In the genomic region with DNA sequence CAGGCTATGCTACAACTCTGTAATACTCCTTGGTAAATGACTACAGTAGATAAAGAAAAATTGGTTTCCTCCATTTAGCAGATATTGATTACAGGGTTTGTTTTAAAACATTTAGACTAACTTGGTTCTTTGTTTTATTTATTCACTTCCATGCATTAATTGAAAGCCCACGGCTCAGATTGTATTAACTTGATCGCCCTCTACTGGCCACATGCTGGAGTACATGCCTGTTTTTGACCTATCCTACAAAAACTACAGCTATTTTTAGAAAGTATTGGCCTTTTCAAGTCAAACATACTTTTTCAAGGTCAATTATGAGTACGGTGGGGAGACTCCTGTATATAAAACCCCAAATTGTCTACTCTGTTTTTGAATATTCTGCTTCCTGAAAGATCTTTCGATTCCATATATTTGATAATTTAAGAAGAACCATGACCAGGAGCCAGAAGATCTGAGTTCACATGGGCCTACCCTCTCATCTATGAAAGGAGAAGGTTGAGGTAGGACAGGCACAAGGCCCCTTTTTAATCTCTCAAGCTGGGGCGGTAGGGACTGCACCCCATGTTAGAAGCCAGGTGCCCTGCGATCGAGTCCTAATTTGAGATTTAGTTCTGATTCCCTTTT, we compare ENCODE assay signal across 1 cellular context.
TF ChIP-seq lines count a peak whose summit lies in the region.

No MANE protein-coding gene starts in this region.

TF ChIP-seq in GM12878, 131 proteins besides CTCF, POLR2A, EP300 and RAD21 (continued from another document):
- TF ChIP-seq ZNF622 (IDR thresholded peaks at IDR 0.05) = no peak
- peak; percentile 56; the same call in 1 of the 2 replicates for TF ChIP-seq SMC3 (IDR thresholded peaks at IDR 0.05; ENCODE audit: borderline replicate concordance, low read length)
- TF ChIP-seq MTA2 (IDR thresholded peaks at IDR 0.05; ENCODE audit: low read depth) = no peak
- TF ChIP-seq, protein P1, sequence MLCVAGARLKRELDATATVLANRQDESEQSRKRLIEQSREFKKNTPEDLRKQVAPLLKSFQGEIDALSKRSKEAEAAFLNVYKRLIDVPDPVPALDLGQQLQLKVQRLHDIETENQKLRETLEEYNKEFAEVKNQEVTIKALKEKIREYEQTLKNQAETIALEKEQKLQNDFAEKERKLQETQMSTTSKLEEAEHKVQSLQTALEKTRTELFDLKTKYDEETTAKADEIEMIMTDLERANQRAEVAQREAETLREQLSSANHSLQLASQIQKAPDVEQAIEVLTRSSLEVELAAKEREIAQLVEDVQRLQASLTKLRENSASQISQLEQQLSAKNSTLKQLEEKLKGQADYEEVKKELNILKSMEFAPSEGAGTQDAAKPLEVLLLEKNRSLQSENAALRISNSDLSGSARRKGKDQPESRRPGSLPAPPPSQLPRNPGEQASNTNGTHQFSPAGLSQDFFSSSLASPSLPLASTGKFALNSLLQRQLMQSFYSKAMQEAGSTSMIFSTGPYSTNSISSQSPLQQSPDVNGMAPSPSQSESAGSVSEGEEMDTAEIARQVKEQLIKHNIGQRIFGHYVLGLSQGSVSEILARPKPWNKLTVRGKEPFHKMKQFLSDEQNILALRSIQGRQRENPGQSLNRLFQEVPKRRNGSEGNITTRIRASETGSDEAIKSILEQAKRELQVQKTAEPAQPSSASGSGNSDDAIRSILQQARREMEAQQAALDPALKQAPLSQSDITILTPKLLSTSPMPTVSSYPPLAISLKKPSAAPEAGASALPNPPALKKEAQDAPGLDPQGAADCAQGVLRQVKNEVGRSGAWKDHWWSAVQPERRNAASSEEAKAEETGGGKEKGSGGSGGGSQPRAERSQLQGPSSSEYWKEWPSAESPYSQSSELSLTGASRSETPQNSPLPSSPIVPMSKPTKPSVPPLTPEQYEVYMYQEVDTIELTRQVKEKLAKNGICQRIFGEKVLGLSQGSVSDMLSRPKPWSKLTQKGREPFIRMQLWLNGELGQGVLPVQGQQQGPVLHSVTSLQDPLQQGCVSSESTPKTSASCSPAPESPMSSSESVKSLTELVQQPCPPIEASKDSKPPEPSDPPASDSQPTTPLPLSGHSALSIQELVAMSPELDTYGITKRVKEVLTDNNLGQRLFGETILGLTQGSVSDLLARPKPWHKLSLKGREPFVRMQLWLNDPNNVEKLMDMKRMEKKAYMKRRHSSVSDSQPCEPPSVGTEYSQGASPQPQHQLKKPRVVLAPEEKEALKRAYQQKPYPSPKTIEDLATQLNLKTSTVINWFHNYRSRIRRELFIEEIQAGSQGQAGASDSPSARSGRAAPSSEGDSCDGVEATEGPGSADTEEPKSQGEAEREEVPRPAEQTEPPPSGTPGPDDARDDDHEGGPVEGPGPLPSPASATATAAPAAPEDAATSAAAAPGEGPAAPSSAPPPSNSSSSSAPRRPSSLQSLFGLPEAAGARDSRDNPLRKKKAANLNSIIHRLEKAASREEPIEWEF (IDR thresholded peaks at IDR 0.05; ENCODE audit: insufficient replicate concordance, low read depth, low read length) = no peak
- TF ChIP-seq YY1 (IDR thresholded peaks at IDR 0.05; ENCODE audit: low read depth, low read length) = no peak
- TF ChIP-seq RCOR1 (conservative IDR thresholded peaks at IDR 0.05; ENCODE audit: low read depth, low read length) = no peak
- TF ChIP-seq ZBED1 (IDR thresholded peaks at IDR 0.05; ENCODE audit: borderline replicate concordance) = no peak
- TF ChIP-seq NRF1 (conservative IDR thresholded peaks at IDR 0.05; ENCODE audit: low read depth, low read length) = no peak
- TF ChIP-seq, protein P2, sequence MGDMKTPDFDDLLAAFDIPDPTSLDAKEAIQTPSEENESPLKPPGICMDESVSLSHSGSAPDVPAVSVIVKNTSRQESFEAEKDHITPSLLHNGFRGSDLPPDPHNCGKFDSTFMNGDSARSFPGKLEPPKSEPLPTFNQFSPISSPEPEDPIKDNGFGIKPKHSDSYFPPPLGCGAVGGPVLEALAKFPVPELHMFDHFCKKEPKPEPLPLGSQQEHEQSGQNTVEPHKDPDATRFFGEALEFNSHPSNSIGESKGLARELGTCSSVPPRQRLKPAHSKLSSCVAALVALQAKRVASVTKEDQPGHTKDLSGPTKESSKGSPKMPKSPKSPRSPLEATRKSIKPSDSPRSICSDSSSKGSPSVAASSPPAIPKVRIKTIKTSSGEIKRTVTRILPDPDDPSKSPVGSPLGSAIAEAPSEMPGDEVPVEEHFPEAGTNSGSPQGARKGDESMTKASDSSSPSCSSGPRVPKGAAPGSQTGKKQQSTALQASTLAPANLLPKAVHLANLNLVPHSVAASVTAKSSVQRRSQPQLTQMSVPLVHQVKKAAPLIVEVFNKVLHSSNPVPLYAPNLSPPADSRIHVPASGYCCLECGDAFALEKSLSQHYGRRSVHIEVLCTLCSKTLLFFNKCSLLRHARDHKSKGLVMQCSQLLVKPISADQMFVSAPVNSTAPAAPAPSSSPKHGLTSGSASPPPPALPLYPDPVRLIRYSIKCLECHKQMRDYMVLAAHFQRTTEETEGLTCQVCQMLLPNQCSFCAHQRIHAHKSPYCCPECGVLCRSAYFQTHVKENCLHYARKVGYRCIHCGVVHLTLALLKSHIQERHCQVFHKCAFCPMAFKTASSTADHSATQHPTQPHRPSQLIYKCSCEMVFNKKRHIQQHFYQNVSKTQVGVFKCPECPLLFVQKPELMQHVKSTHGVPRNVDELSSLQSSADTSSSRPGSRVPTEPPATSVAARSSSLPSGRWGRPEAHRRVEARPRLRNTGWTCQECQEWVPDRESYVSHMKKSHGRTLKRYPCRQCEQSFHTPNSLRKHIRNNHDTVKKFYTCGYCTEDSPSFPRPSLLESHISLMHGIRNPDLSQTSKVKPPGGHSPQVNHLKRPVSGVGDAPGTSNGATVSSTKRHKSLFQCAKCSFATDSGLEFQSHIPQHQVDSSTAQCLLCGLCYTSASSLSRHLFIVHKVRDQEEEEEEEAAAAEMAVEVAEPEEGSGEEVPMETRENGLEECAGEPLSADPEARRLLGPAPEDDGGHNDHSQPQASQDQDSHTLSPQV (IDR thresholded peaks at IDR 0.05) = 0 out of 2 replicates have a peak, but pooled peaks have one; percentile 13
- TF ChIP-seq SUPT20H (IDR thresholded peaks at IDR 0.05; ENCODE audit: borderline replicate concordance, control insufficient read depth, low read depth, low read length) = no peak
